Comparison of ENCODE assay signal across 2 cellular contexts in the genomic region with DNA sequence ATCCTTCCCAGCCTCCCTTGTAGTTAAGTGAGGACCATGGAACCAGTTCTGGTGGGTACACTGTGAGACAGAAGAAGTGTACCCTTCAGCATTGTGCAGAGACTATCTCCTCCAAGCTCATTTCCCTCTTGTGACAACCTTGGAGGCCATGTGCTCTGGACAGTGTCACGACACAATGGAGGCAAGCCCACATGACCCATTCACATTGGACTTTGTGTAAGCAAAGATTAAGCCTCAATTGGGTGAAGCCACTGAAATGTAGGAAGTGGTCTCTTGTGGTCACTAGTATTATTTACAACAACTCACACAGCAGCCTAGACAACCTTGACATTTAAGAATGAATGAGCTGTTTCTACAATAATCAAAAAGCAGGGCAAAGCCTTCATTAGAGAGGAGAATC.
TF ChIP-seq lines count a peak whose summit lies in the region.

No MANE protein-coding gene starts in this region.

TF ChIP-seq in GM23338, 12 proteins besides CTCF, POLR2A, EP300 and RAD21 (continued from another document):
- TF ChIP-seq, protein P1, sequence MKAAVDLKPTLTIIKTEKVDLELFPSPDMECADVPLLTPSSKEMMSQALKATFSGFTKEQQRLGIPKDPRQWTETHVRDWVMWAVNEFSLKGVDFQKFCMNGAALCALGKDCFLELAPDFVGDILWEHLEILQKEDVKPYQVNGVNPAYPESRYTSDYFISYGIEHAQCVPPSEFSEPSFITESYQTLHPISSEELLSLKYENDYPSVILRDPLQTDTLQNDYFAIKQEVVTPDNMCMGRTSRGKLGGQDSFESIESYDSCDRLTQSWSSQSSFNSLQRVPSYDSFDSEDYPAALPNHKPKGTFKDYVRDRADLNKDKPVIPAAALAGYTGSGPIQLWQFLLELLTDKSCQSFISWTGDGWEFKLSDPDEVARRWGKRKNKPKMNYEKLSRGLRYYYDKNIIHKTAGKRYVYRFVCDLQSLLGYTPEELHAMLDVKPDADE (IDR thresholded peaks at IDR 0.05) = no peak
- TF ChIP-seq STAT1 (IDR thresholded peaks at IDR 0.05; ENCODE audit: unreplicated experiment) = no peak
- no peak for TF ChIP-seq NANOG (IDR thresholded peaks at IDR 0.05; ENCODE audit: borderline replicate concordance)
- TF ChIP-seq EZH2 (IDR thresholded peaks at IDR 0.05; ENCODE audit: low read depth, unreplicated experiment) = no peak
- no peak for TF ChIP-seq ZNF114 (CRISPR knock-in tag; IDR thresholded peaks at IDR 0.05)
- TF ChIP-seq, protein P2, sequence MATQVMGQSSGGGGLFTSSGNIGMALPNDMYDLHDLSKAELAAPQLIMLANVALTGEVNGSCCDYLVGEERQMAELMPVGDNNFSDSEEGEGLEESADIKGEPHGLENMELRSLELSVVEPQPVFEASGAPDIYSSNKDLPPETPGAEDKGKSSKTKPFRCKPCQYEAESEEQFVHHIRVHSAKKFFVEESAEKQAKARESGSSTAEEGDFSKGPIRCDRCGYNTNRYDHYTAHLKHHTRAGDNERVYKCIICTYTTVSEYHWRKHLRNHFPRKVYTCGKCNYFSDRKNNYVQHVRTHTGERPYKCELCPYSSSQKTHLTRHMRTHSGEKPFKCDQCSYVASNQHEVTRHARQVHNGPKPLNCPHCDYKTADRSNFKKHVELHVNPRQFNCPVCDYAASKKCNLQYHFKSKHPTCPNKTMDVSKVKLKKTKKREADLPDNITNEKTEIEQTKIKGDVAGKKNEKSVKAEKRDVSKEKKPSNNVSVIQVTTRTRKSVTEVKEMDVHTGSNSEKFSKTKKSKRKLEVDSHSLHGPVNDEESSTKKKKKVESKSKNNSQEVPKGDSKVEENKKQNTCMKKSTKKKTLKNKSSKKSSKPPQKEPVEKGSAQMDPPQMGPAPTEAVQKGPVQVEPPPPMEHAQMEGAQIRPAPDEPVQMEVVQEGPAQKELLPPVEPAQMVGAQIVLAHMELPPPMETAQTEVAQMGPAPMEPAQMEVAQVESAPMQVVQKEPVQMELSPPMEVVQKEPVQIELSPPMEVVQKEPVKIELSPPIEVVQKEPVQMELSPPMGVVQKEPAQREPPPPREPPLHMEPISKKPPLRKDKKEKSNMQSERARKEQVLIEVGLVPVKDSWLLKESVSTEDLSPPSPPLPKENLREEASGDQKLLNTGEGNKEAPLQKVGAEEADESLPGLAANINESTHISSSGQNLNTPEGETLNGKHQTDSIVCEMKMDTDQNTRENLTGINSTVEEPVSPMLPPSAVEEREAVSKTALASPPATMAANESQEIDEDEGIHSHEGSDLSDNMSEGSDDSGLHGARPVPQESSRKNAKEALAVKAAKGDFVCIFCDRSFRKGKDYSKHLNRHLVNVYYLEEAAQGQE (IDR thresholded peaks at IDR 0.05; ENCODE audit: unreplicated experiment) = no peak
- TF ChIP-seq, protein P3, sequence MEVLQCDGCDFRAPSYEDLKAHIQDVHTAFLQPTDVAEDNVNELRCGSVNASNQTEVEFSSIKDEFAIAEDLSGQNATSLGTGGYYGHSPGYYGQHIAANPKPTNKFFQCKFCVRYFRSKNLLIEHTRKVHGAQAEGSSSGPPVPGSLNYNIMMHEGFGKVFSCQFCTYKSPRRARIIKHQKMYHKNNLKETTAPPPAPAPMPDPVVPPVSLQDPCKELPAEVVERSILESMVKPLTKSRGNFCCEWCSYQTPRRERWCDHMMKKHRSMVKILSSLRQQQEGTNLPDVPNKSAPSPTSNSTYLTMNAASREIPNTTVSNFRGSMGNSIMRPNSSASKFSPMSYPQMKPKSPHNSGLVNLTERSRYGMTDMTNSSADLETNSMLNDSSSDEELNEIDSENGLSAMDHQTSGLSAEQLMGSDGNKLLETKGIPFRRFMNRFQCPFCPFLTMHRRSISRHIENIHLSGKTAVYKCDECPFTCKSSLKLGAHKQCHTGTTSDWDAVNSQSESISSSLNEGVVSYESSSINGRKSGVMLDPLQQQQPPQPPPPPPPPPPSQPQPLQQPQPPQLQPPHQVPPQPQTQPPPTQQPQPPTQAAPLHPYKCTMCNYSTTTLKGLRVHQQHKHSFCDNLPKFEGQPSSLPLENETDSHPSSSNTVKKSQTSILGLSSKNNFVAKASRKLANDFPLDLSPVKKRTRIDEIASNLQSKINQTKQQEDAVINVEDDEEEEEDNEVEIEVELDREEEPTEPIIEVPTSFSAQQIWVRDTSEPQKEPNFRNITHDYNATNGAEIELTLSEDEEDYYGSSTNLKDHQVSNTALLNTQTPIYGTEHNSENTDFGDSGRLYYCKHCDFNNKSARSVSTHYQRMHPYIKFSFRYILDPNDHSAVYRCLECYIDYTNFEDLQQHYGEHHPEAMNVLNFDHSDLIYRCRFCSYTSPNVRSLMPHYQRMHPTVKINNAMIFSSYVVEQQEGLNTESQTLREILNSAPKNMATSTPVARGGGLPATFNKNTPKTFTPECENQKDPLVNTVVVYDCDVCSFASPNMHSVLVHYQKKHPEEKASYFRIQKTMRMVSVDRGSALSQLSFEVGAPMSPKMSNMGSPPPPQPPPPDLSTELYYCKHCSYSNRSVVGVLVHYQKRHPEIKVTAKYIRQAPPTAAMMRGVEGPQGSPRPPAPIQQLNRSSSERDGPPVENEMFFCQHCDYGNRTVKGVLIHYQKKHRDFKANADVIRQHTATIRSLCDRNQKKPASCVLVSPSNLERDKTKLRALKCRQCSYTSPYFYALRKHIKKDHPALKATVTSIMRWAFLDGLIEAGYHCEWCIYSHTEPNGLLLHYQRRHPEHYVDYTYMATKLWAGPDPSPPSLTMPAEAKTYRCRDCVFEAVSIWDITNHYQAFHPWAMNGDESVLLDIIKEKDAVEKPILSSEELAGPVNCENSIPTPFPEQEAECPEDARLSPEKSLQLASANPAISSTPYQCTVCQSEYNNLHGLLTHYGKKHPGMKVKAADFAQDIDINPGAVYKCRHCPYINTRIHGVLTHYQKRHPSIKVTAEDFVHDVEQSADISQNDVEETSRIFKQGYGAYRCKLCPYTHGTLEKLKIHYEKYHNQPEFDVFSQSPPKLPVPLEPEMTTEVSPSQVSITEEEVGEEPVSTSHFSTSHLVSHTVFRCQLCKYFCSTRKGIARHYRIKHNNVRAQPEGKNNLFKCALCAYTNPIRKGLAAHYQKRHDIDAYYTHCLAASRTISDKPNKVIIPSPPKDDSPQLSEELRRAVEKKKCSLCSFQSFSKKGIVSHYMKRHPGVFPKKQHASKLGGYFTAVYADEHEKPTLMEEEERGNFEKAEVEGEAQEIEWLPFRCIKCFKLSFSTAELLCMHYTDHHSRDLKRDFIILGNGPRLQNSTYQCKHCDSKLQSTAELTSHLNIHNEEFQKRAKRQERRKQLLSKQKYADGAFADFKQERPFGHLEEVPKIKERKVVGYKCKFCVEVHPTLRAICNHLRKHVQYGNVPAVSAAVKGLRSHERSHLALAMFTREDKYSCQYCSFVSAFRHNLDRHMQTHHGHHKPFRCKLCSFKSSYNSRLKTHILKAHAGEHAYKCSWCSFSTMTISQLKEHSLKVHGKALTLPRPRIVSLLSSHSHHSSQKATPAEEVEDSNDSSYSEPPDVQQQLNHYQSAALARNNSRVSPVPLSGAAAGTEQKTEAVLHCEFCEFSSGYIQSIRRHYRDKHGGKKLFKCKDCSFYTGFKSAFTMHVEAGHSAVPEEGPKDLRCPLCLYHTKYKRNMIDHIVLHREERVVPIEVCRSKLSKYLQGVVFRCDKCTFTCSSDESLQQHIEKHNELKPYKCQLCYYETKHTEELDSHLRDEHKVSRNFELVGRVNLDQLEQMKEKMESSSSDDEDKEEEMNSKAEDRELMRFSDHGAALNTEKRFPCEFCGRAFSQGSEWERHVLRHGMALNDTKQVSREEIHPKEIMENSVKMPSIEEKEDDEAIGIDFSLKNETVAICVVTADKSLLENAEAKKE (CRISPR knock-in tag; IDR thresholded peaks at IDR 0.05) = no peak
- no peak for TF ChIP-seq CREB1 (CRISPR knock-in tag; IDR thresholded peaks at IDR 0.05; ENCODE audit: low read depth)
- TF ChIP-seq JUNB (IDR thresholded peaks at IDR 0.05; ENCODE audit: unreplicated experiment) = no peak
- no peak for TF ChIP-seq ZNF331 (CRISPR knock-in tag; IDR thresholded peaks at IDR 0.05; ENCODE audit: low read depth)

TF ChIP-seq in IMR-90, 13 proteins besides CTCF, POLR2A, EP300 and RAD21 (continued from another document):
- TF ChIP-seq, protein P4, sequence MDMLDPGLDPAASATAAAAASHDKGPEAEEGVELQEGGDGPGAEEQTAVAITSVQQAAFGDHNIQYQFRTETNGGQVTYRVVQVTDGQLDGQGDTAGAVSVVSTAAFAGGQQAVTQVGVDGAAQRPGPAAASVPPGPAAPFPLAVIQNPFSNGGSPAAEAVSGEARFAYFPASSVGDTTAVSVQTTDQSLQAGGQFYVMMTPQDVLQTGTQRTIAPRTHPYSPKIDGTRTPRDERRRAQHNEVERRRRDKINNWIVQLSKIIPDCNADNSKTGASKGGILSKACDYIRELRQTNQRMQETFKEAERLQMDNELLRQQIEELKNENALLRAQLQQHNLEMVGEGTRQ (IDR thresholded peaks at IDR 0.05; ENCODE audit: low read depth, low read length) = no peak
- TF ChIP-seq MXI1 (IDR thresholded peaks at IDR 0.05; ENCODE audit: borderline replicate concordance, low read depth, low read length) (no peak), FOS (IDR thresholded peaks at IDR 0.05; ENCODE audit: low read depth, low read length) (no peak), MAZ (IDR thresholded peaks at IDR 0.05; ENCODE audit: borderline replicate concordance, low read depth, low read length) (no peak), RFX5 (IDR thresholded peaks at IDR 0.05; ENCODE audit: low read depth, low read length) (no peak), BHLHE40 (IDR thresholded peaks at IDR 0.05; ENCODE audit: low read depth, low read length) (no peak), RCOR1 (IDR thresholded peaks at IDR 0.05; ENCODE audit: insufficient replicate concordance, low read length) (no peak), CHD1 (IDR thresholded peaks at IDR 0.05; ENCODE audit: low read depth, low read length) (no peak), MAFK (IDR thresholded peaks at IDR 0.05; ENCODE audit: low read depth, low read length) (no peak), CEBPB (IDR thresholded peaks at IDR 0.05; ENCODE audit: low read depth, low read length) (no peak), NFE2L2 (IDR thresholded peaks at IDR 0.05; ENCODE audit: low read depth, low read length) (no peak)
- TF ChIP-seq, protein P5, sequence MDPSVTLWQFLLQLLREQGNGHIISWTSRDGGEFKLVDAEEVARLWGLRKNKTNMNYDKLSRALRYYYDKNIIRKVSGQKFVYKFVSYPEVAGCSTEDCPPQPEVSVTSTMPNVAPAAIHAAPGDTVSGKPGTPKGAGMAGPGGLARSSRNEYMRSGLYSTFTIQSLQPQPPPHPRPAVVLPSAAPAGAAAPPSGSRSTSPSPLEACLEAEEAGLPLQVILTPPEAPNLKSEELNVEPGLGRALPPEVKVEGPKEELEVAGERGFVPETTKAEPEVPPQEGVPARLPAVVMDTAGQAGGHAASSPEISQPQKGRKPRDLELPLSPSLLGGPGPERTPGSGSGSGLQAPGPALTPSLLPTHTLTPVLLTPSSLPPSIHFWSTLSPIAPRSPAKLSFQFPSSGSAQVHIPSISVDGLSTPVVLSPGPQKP (IDR thresholded peaks at IDR 0.05; ENCODE audit: borderline replicate concordance, low read depth, low read length) = no peak
